Comparison of ENCODE assay signal across 1 cellular context in the genomic region with DNA sequence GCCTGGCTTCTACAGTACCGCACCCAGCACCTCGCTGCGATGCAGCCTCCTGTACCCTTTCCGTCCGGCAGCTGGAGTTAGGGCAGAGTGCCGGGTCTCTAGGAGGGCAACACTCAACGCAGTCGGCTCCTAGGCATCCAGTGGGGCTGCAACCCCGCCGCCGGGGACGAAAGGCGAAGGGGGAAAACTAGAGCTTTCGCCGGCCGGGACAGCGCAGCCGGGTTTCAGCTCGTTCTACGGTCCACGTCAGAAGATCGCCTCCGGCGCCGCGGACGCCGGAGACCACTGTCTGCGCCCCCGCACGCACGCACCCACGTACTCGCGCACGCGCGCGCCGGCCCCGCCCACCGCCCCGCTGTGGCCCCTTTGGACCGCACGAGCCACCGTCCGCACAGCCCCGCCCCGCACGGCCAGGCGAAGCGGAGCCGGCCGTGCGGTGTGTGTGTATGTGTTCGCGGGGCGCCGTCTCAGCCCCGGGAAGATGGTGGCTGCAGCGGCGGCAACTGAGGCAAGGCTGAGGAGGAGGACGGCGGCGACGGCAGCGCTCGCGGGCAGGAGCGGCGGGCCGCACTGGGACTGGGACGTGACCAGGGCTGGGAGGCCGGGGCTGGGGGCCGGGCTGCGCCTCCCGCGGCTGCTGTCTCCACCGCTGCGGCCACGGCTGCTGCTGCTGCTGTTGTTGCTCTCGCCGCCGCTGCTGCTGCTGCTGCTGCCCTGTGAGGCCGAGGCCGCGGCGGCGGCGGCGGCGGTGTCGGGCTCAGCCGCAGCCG.
TF ChIP-seq lines count a peak whose summit lies in the region.

Gene ATRN, plus strand, starts transcription at position 392 of the 770 bp plus-strand sequence. Its CDS starts 90 bp downstream, at position 482.

TF ChIP-seq in HEK293, 187 proteins besides CTCF, POLR2A, EP300 and RAD21 (continued from another document):
- no peak for TF ChIP-seq KLF7 (tag by site-specific recombination; IDR thresholded peaks at IDR 0.05; ENCODE audit: borderline replicate concordance)
- no peak for TF ChIP-seq ZNF664 (tag by site-specific recombination; IDR thresholded peaks at IDR 0.05)
- TF ChIP-seq EGR2 (tag by site-specific recombination; IDR thresholded peaks at IDR 0.05; ENCODE audit: low read depth), result peak; percentile 73
- peak; percentile 65 for TF ChIP-seq SP3 (tag by site-specific recombination; IDR thresholded peaks at IDR 0.05)
- TF ChIP-seq ZNF184 (tag by site-specific recombination; IDR thresholded peaks at IDR 0.05), result 0 out of 2 replicates have a peak, but pooled peaks have one; percentile 17
- TF ChIP-seq ZNF501 (tag by site-specific recombination; IDR thresholded peaks at IDR 0.05), result no peak
- TF ChIP-seq ZNF266 (tag by site-specific recombination; IDR thresholded peaks at IDR 0.05; ENCODE audit: low read depth), result no peak
- TF ChIP-seq ZSCAN30 (tag by site-specific recombination; IDR thresholded peaks at IDR 0.05), result peak; percentile 70
- no peak for TF ChIP-seq FEZF1 (tag by site-specific recombination; IDR thresholded peaks at IDR 0.05)
